In the genomic region with DNA sequence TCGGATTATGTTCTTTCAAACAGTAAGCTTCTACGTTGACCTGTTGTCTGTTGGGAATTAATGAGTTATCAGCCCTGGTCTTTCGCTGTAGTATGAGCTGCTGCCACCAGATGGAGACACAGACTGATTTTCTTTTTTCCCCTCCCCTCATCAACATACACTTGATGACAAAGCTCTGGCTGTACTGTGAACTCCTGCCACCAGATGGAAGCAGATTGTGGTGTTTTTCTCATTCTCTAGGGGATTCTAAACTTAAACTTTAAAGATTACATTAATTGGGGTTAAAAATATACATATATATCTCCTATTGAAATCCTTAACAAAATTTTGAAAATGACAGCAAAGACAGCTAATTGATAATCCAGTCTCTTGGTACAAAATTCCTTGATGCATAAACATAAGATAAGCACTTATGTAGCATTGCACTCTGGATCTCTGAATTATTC, we compare ENCODE assay signal across 8 cellular contexts. TPM values are rescaled to one million over a fixed set of nuclear protein-coding genes. Genes with fewer than 3 reads are reported as not detected.
A peak's percentile ranks its signal among the peaks of the same experiment; 100 is the strongest.
DNase-seq lines count a peak whose midpoint lies in the region; ATAC-seq and TF ChIP-seq lines count a peak whose summit lies in the region.

No MANE protein-coding gene starts in this region.

- peak; percentile 71 to 83 (median 75) for TF ChIP-seq CTCF in gastrocnemius medialis (IDR thresholded peaks at IDR 0.05 in 4 of 5, conservative IDR thresholded peaks at IDR 0.05 in 1 of 5)

- in situ Hi-C loops in gastrocnemius medialis (cut with MboI; ENCODE audit: low sequenced_read_pairs in 4 of 4), result loop anchor here in 2 of 4 donors (10.0 to 25.0 kb wide), 2 partner anchors 202 to 209 kb away; no protein-coding TSS in a partner anchor

- H3K4me3 ChIP-seq in right cardiac atrium (ENCODE audit: low read length) (no peak overlapping the region), gastrocnemius medialis (no peak overlapping the region)

- TF ChIP-seq POLR2A in gastrocnemius medialis (IDR thresholded peaks at IDR 0.05), result no peak

- WGBS in right cardiac atrium, result 18% methylated on average over 3 of the region's 3 CpGs

- H3K27me3 Mint-ChIP-seq in T-helper 17 cell, result no peaks in the 10 kb centered on the region

- ATAC-seq in Right ventricle myocardium inferior (peak; percentile 81), HG02885 (IDR thresholded peaks at IDR 0.05; ENCODE audit: poor library complexity, unreplicated experiment) (peak; percentile 83), T-helper 17 cell (peak; percentile 100), right cardiac atrium (peak; percentile 71 to 91), gastrocnemius medialis (peak; percentile 83 to 94)

- no peak overlapping the region for H3K4me3 Mint-ChIP-seq in T-helper 17 cell

- H3K4me1 Mint-ChIP-seq in T-helper 17 cell, result no peaks in the 10 kb centered on the region

- no peak for DNase-seq in Right ventricle myocardium inferior (ENCODE audit: missing footprints)
- DNase-seq in cardiac septum (ENCODE audit: low spot score), result no peak
- peak; percentile 58 for DNase-seq in NCI-H146 treated with DMSO at 0.1 percent for 48 hours (lab: John Stamatoyannopoulos, UW; ENCODE audit: unreplicated experiment)
- DNase-seq in T-helper 17 cell, result peak; percentile 13 to 47 (median 26)
- peak; percentile 39 for DNase-seq in amniotic stem cell (lab: John Stamatoyannopoulos, UW)
- DNase-seq in right cardiac atrium, result peak; percentile 36 to 68 (median 51)
- peak in 1 of 2 donors; percentile 38 for DNase-seq in gastrocnemius medialis

- no peaks in the 10 kb centered on the region for H3K36me3 ChIP-seq in gastrocnemius medialis

- no peaks in the 10 kb centered on the region for H3K4me1 ChIP-seq in right cardiac atrium (ENCODE audit: control insufficient read depth, insufficient read depth, low read length)
- no peaks in the 10 kb centered on the region for H3K4me1 ChIP-seq in gastrocnemius medialis

- intact Hi-C loops in Right ventricle myocardium inferior (cut with DNase I), result loop anchor here (5.0 to 10.0 kb wide), 2 partner anchors 1569 to 1632 kb away; no protein-coding TSS in a partner anchor
- intact Hi-C loops in cardiac septum (cut with DNase I), result loop anchor here (5.0 to 10.0 kb wide), 4 partner anchors 149 to 1632 kb away; no protein-coding TSS in a partner anchor
- intact Hi-C loops in right cardiac atrium (cut with DNase I), result no loop called here
- intact Hi-C loops in gastrocnemius medialis (cut with DNase I; ENCODE audit: low total_unique reads), result loop anchor here (5.0 to 10.0 kb wide), 2 partner anchors 149 to 207 kb away; no protein-coding TSS in a partner anchor

- H3K27ac Mint-ChIP-seq in T-helper 17 cell, result peak overlapping the region; percentile 66

- H3K27ac ChIP-seq in right cardiac atrium (ENCODE audit: low read length) (no peak overlapping the region), gastrocnemius medialis (no peak overlapping the region)

- H3K9me3 ChIP-seq in T-helper 17 cell (ENCODE audit: control insufficient read depth, low read length, poor library complexity, severe bottlenecking) (no peaks in the 10 kb centered on the region), right cardiac atrium (ENCODE audit: control insufficient read depth, low read length) (no peaks in the 10 kb centered on the region), gastrocnemius medialis (no peaks in the 10 kb centered on the region)

- no peaks in the 10 kb centered on the region for H3K27me3 ChIP-seq in right cardiac atrium (ENCODE audit: control insufficient read depth, insufficient read depth)
- H3K27me3 ChIP-seq in gastrocnemius medialis, result no peaks in the 10 kb centered on the region

- no peaks in the 10 kb centered on the region for H3K36me3 Mint-ChIP-seq in T-helper 17 cell (ENCODE audit: low read depth)

RNA-seq across cellular contexts. Expression of a gene that starts 44.8 kb away (rescaled TPM):
- total RNA-seq in Right ventricle myocardium inferior (54.4 TPM), cardiac septum (74.9 TPM), T-helper 17 cell (10 to 100 TPM; 15.6 to 19.6 TPM), right cardiac atrium (10 to 100 TPM; 51.8 to 62.8 (median 55.9) TPM), gastrocnemius medialis (10 to 100 TPM in 3 of 4 donors, 1 to 10 TPM in 1; 9.3 to 32.0 (median 20.0) TPM)
- polyA plus RNA-seq in right cardiac atrium, result 44.7 TPM

RNA-seq across cellular contexts. Expression of a gene that starts 46.8 kb away (rescaled TPM):
- total RNA-seq in Right ventricle myocardium inferior, result 0.08 TPM
- total RNA-seq in cardiac septum, result 0.11 TPM
- total RNA-seq in T-helper 17 cell, result under 1 TPM; 0.32 to 0.91 TPM
- under 1 TPM in 2 of 4 donors, not detected in 2; 0.08 to 0.29 TPM for total RNA-seq in right cardiac atrium
- polyA plus RNA-seq in right cardiac atrium, result 0.02 TPM
- total RNA-seq in gastrocnemius medialis, result under 1 TPM in 1 of 4 donors, not detected in 3; 0.05 TPM

Comparison
In these comparisons a context has a peak if more than half of its experiments do, and no peak if none do; other contexts are left out.
1. DNase-seq: peak in NCI-H146 treated with DMSO at 0.1 percent for 48 hours (single experiment), T-helper 17 cell (3 of 3), amniotic stem cell (single experiment) and right cardiac atrium (3 of 3); none in Right ventricle myocardium inferior (single experiment) and cardiac septum (single experiment).
2. intact Hi-C loops: an anchor here in Right ventricle myocardium inferior (5.0 to 10.0 kb wide), cardiac septum (5.0 to 10.0 kb wide) and gastrocnemius medialis (5.0 to 10.0 kb wide); none called in right cardiac atrium.
3. Peak in every context shown above with its lines, with median percentiles within 50 percentile points of each other: ATAC-seq.